ENCODE assay signal across 8 cellular contexts in genomic region chr22:37187891-37188761, GRCh38. TPM values are rescaled to one million over a fixed set of nuclear protein-coding genes. Genes with fewer than 3 reads are reported as not detected.
A peak's percentile ranks its signal among the peaks of the same experiment; 100 is the strongest.
DNase-seq lines count a peak whose midpoint lies in the region; ATAC-seq, FAIRE-seq and TF ChIP-seq lines count a peak whose summit lies in the region.

TSS of gene C1QTNF6 (minus strand) at chr22:37188247. CDS start at chr22:37188213, 34 bp downstream.

- H3K36me3 ChIP-seq in small intestine (ENCODE audit: control insufficient read depth in 2 of 2, insufficient read depth in 2 of 2, low read length in 2 of 2): no peaks in the 10 kb centered on the region

- FAIRE-seq in small intestine (lab: Jason Lieb, UNC): no peak
- no peak for FAIRE-seq in GM12891 (lab: Jason Lieb, UNC)

- H3K4me1 ChIP-seq in small intestine (ENCODE audit: control insufficient read depth in 2 of 2, insufficient read depth in 1 of 2, low read depth in 1 of 2, low read length in 1 of 2): peaks cover 3 to 11% of the 10 kb centered on the region in 2 donors

- 21 to 44% (median 30%) methylated on average over 14 to 17 of the region's 17 CpGs for WGBS in small intestine, 3 donors

- peak within 1 kb of the TSS; percentile 35 to 82 for H3K27ac ChIP-seq in small intestine (ENCODE audit: low read depth in 1 of 2, low read length in 1 of 2)

- H3K9me3 ChIP-seq in small intestine (ENCODE audit: control insufficient read depth, low read depth): no peaks in the 10 kb centered on the region

- no peak for ATAC-seq in HG03025 (IDR thresholded peaks at IDR 0.05; ENCODE audit: low FRiP score, unreplicated experiment)

- DNase-seq in HT1080 (ENCODE audit: low read depth) (peak; percentile 61), amniotic epithelial cell (ENCODE audit: low read depth) (peak; percentile 71), small intestine (no peak), T-helper 9 cell (no peak), NCI-H128 (lab: John Stamatoyannopoulos, UW; ENCODE audit: unreplicated experiment) (no peak), GM12891 (ENCODE audit: insufficient read length, low spot score) (no peak)

- no peaks in the 10 kb centered on the region for H3K27me3 ChIP-seq in small intestine (ENCODE audit: control insufficient read depth in 2 of 2, insufficient read depth in 2 of 2, low read length in 2 of 2)

- H3K4me3 ChIP-seq in iPS-11a (ENCODE audit: low read depth, low read length) (peak within 1 kb of the TSS; percentile 0), small intestine (ENCODE audit: low read depth in 1 of 2, low read length in 2 of 2) (no peak within 1 kb of the TSS)

- no peak for TF ChIP-seq POLR2A in GM12891 (IDR thresholded peaks at IDR 0.05; ENCODE audit: low read depth, low read length)

TF ChIP-seq in GM12891, 5 proteins besides CTCF, POLR2A, EP300 and RAD21:
- TF ChIP-seq TAF1 (IDR thresholded peaks at IDR 0.05; ENCODE audit: low read depth, low read length) (no peak), POLR2AphosphoS5 (IDR thresholded peaks at IDR 0.05; ENCODE audit: low read depth, low read length) (no peak)

RNA-seq across cellular contexts. Expression of gene C1QTNF6, which starts in this region (rescaled TPM):
- total RNA-seq in HT1080 (2014; rRNA removed; shearing (Covaris generic)): 5.8 and 10.3 TPM in 2 replicates
- polyA plus RNA-seq in HT1080 (2015; cell fraction: cytosol; rRNA removed): 11.2 and 11.6 TPM in 2 replicates
- 13.3 and 18.6 TPM in 2 replicates for polyA plus RNA-seq in HT1080 (2015; cell fraction: nucleus; rRNA removed)
- 1 to 10 TPM; 2.4 to 3.6 (median 2.6) TPM for polyA plus RNA-seq in small intestine
- 2.6 TPM for polyA plus RNA-seq in GM12891 (2012; ENCODE audit: low read depth, missing spikeins)

Comparison
In these comparisons a context has a peak if more than half of its experiments do, and no peak if none do; other contexts are left out.
1. DNase-seq: peak in HT1080 (single experiment) and amniotic epithelial cell (single experiment); none in small intestine (single experiment), T-helper 9 cell (single experiment), NCI-H128 (single experiment) and GM12891 (single experiment).